20 cellular contexts compared by ENCODE assay signal in genomic region chr18:78972930-78973331, GRCh38. TPM values are rescaled to one million over a fixed set of nuclear protein-coding genes. Genes with fewer than 3 reads are reported as not detected.
A peak's percentile ranks its signal among the peaks of the same experiment; 100 is the strongest.
DNase-seq lines count a peak whose midpoint lies in the region.
"Had no signal": no experiment of that assay in that cellular context is flagged by ENCODE, and none has a peak within 500 bp of the region (broad histone marks: within the 10 kb centered on the region; RNA-seq: fewer than 3 reads in every experiment).

No MANE protein-coding gene starts in this region.

- no peaks in the 10 kb centered on the region for H3K36me3 ChIP-seq in HUES64 (ENCODE audit: insufficient read depth, low read length)
- no peaks in the 10 kb centered on the region for H3K36me3 ChIP-seq in iPS-18a (ENCODE audit: control insufficient read depth, low read depth, low read length)
- no peaks in the 10 kb centered on the region for H3K36me3 ChIP-seq in trophoblast cell (ENCODE audit: control insufficient read depth in 1 of 2, insufficient read depth in 2 of 2, low read length in 2 of 2)
- H3K36me3 ChIP-seq: colonic mucosa, gastrocnemius medialis, lower lobe of right lung had no signal

- H3K27me3 ChIP-seq in HUES64 (ENCODE audit: insufficient read depth, low read length): peaks cover 90% of the 10 kb centered on the region
- peaks cover 84% of the 10 kb centered on the region for H3K27me3 ChIP-seq in iPS-18a (ENCODE audit: control insufficient read depth, insufficient read depth, low read length)
- H3K27me3 ChIP-seq in trophoblast cell (ENCODE audit: insufficient read depth, low read length): peaks cover 62% of the 10 kb centered on the region

- H3K79me2 ChIP-seq in trophoblast cell (ENCODE audit: control insufficient read depth, insufficient read depth, low read length, poor library complexity): no peaks in the 10 kb centered on the region

- no peaks in the 10 kb centered on the region for H3K9me3 ChIP-seq in HUES64 (ENCODE audit: insufficient read depth, low read depth, low read length)
- no peaks in the 10 kb centered on the region for H3K9me3 ChIP-seq in iPS-18a (ENCODE audit: control insufficient read depth, low read depth, low read length)
- H3K9me3 ChIP-seq in trophoblast cell (ENCODE audit: insufficient read depth, low read depth, low read length): peaks cover 3% of the 10 kb centered on the region
- H3K9me3 ChIP-seq: Caco-2, colonic mucosa, gastrocnemius medialis, lower lobe of right lung had no signal

- no peak overlapping the region for H4K91ac ChIP-seq in trophoblast cell (ENCODE audit: low read depth, low read length)

- no peaks in the 10 kb centered on the region for H3K79me1 ChIP-seq in trophoblast cell (ENCODE audit: low read length)

- no peak overlapping the region for H3K4ac ChIP-seq in trophoblast cell (ENCODE audit: low read depth, low read length)

- no peak overlapping the region for H4K12ac ChIP-seq in trophoblast cell (ENCODE audit: low read depth, low read length)

- no peak overlapping the region for H2BK12ac ChIP-seq in trophoblast cell (ENCODE audit: low read length)

- H3K4me1 ChIP-seq in HUES64 (ENCODE audit: insufficient read depth, low read length) (peaks cover 28% of the 10 kb centered on the region), iPS-18a (ENCODE audit: control insufficient read depth, low read depth, low read length) (peaks cover 30% of the 10 kb centered on the region), trophoblast cell (ENCODE audit: control insufficient read depth in 1 of 2, insufficient read depth in 2 of 2, low read length in 2 of 2) (peaks cover 6 to 10% of the 10 kb centered on the region in 2 experiments)
- H3K4me1 ChIP-seq: Caco-2, colonic mucosa had no signal

- H3K4me3 ChIP-seq in HUES64 (ENCODE audit: low read length) (peak overlapping the region; percentile 44), iPS-18a (ENCODE audit: low read length) (peak overlapping the region; percentile 32), trophoblast cell (ENCODE audit: low read depth, low read length) (no peak overlapping the region)
- H3K4me3 ChIP-seq: colonic mucosa, gastrocnemius medialis, lower lobe of right lung had no signal

- H3K4me2 ChIP-seq in trophoblast cell (ENCODE audit: low read length): peak overlapping the region; percentile 21
- H3K4me2 ChIP-seq: KMS-11 had no signal

- WGBS in HUES64: 6% methylated on average over 31 of the region's 31 CpGs
- WGBS in trophoblast cell (ENCODE audit: extremely low coverage, insufficient coverage, insufficient read length): no CpG with 5 or more reads among the region's 31 CpGs

- H2AK5ac ChIP-seq in trophoblast cell (ENCODE audit: low read length): no peak overlapping the region

- H3K23ac ChIP-seq in trophoblast cell (ENCODE audit: low read length): no peak overlapping the region

- DNase-seq in D341Med (ENCODE audit: low spot score) (peak; percentile 43), trophoblast cell (no peak), GOT3 (lab: John Stamatoyannopoulos, UW) (no peak), H4 (ENCODE audit: low spot score) (no peak)
- DNase-seq in stimulated activated naive CD4-positive, alpha-beta T cell (lab: John Stamatoyannopoulos, UW): no peak
- DNase-seq: activated naive CD4-positive, alpha-beta T cell; Caco-2; colonic mucosa; gastrocnemius medialis; lower lobe of right lung; NCI-H1092; NCI-H2081 treated with DMSO at 0.1 percent for 48 hours; NCI-H510A; SIG-M5; substantia nigra had no signal

- no peak overlapping the region for H2BK120ac ChIP-seq in trophoblast cell (ENCODE audit: insufficient read depth, low read length, poor library complexity)

- no peak overlapping the region for H2AFZ ChIP-seq in trophoblast cell (ENCODE audit: insufficient read depth, low read length, poor library complexity)

- H2BK5ac ChIP-seq in trophoblast cell (ENCODE audit: low read depth, low read length, poor library complexity): no peak overlapping the region

- no peak overlapping the region for H3K27ac ChIP-seq in HUES64 (ENCODE audit: low read depth, low read length)
- H3K27ac ChIP-seq in iPS-18a (ENCODE audit: low read length): no peak overlapping the region
- no peak overlapping the region for H3K27ac ChIP-seq in trophoblast cell (ENCODE audit: low read depth, low read length)
- H3K27ac ChIP-seq: colonic mucosa, epithelial cell of prostate, gastrocnemius medialis, HL-60, KMS-11, lower lobe of right lung had no signal

- no peak overlapping the region for H4K8ac ChIP-seq in trophoblast cell (ENCODE audit: low read depth, low read length)

- H3K14ac ChIP-seq in trophoblast cell (ENCODE audit: low read length): no peak overlapping the region

- H3K18ac ChIP-seq in trophoblast cell (ENCODE audit: low read length): no peak overlapping the region

- H3K9ac ChIP-seq in HUES64 (ENCODE audit: low read depth, low read length): no peak overlapping the region
- H3K9ac ChIP-seq in iPS-18a (ENCODE audit: low read length): no peak overlapping the region
- no peak overlapping the region for H3K9ac ChIP-seq in trophoblast cell (ENCODE audit: low read length)
- H3K9ac ChIP-seq: KMS-11 had no signal

RNA-seq across cellular contexts. Expression of gene SALL3, which starts 6.7 kb away (rescaled TPM):
- 29.2 TPM for polyA plus RNA-seq in HUES64 (2013, experiment 1 of 2)
- 25.1 TPM for polyA plus RNA-seq in HUES64 (2013, experiment 2 of 2)
- 1.4 and 1.6 TPM in 2 replicates for polyA plus RNA-seq in trophoblast cell (2013)
- 0.08 TPM in 1 of 2 replicates, not detected in the other for total RNA-seq in H4 (2014; rRNA removed; shearing (Covaris generic))
- total RNA-seq: Caco-2, gastrocnemius medialis, lower lobe of right lung had no signal
